ENCODE assay signal across 10 cellular contexts in the genomic region with DNA sequence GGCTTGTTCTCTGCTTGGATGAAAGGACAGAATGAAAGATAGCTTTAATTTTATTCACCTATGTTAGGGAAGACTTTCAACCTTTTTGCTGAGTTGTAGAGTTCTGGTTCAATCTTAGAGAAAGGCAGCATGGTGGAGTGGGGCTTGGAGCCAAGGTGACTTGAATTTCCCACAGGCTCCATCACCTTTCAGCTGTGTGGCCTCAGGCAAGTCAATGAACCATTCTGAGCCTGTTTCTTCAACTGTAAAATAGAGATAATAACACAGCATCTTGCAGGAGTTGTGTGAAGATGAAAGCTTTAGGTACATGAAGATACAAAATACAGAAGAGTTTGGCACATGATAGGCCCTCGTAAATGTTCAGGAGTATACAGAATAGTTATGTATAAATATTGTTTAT.
"Had no signal": no experiment of that assay in that cellular context is flagged by ENCODE, and none has a peak within 500 bp of the region (broad histone marks: within the 10 kb centered on the region; RNA-seq: fewer than 3 reads in every experiment).

No MANE protein-coding gene starts in this region.

- H3K27ac Mint-ChIP-seq: GM23338, H9 had no signal

- H3K4me1 ChIP-seq: HAP-1 had no signal

- H3K4me3 Mint-ChIP-seq: GM23338, H9 had no signal

- H3K36me3 ChIP-seq: HAP-1 had no signal

- H3K9me3 ChIP-seq: HAP-1 had no signal

- H3K27ac ChIP-seq: GM23248 had no signal

- H3K9ac ChIP-seq: GM23248 had no signal

- H2AFZ ChIP-seq: GM23248, GM23338 had no signal

- H3K4me3 ChIP-seq: GM23248, GM23338, HAP-1 had no signal

- FAIRE-seq: H1, H54 had no signal

- DNase-seq: GM23248, GOT3, H7, H9, HCEC 1CT had no signal

- H3K4me2 ChIP-seq: GM23338 had no signal

- ATAC-seq: GM23338, HCT116 had no signal
